ENCODE assay signal across 33 cellular contexts in genomic region chr11:34499719-34500505, GRCh38. TPM values are rescaled to one million over a fixed set of nuclear protein-coding genes. Genes with fewer than 3 reads are reported as not detected.
"Had no signal": no experiment of that assay in that cellular context is flagged by ENCODE, and none has a peak within 500 bp of the region (broad histone marks: within the 10 kb centered on the region; RNA-seq: fewer than 3 reads in every experiment).

No MANE protein-coding gene starts in this region.

- DNase-seq: activated B cell treated with CpG ODN at 0.5 μM for 24 hours; activated CD4-positive, alpha-beta memory T cell treated with anti-CD3 and anti-CD28 coated beads for 36 hours; activated CD4-positive, alpha-beta T cell treated with anti-CD3 and anti-CD28 coated beads for 4 hours; activated CD4-positive, alpha-beta T cell treated with anti-CD3 and anti-CD28 coated beads, Interleukin-2, amount 50 U/mL, for 1 hour; activated CD4-positive, CD25-positive, alpha-beta regulatory T cell treated with anti-CD3 and anti-CD28 coated beads, Interleukin-2, amount 50 U/mL, for 72 hours; activated CD8-positive, alpha-beta memory T cell treated with anti-CD3 and anti-CD28 coated beads, Interleukin-2, amount 50 U/mL, for 4 hours; activated gamma-delta T cell treated with Interleukin-2 at 50 U/mL for 16 hours; activated naive CD4-positive, alpha-beta T cell treated with anti-CD3 and anti-CD28 coated beads for 36 hours; activated T-cell treated with anti-CD3 and anti-CD28 coated beads for 4 hours; activated T-cell treated with anti-CD3 and anti-CD28 coated beads, Interleukin-2, amount 50 U/mL, for 4 hours; adrenal gland; body of pancreas; NCI-H1105; NCI-H1417 treated with DMSO at 0.1 percent for 48 hours; NCI-H187 treated with DMSO at 0.1 percent for 48 hours; NCI-H2081; NCI-H226; NCI-H524 treated with DMSO at 0.1 percent for 48 hours; NCI-H748 treated with DMSO at 0.1 percent for 48 hours; OCI-M1; SHP77; SJCRH30; SK-N-SH; T-cell; T-helper 17 cell had no signal

- H3K36me3 ChIP-seq: adrenal gland, breast epithelium, SJCRH30 had no signal

- H3K4me2 ChIP-seq: SK-N-SH had no signal

- H3K9ac ChIP-seq: SK-N-SH had no signal

- H3K27me3 ChIP-seq: adrenal gland, body of pancreas, breast epithelium had no signal

- H3K27ac ChIP-seq: adrenal gland, body of pancreas, SJCRH30, VCaP had no signal

- H3K9me3 ChIP-seq: adrenal gland, body of pancreas, breast epithelium, SJCRH30, SK-N-SH had no signal

- ATAC-seq: activated naive CD4-positive, alpha-beta T cell treated with anti-CD3 and anti-CD28 coated beads, Interleukin-2, amount 50 U/mL, for 72 hours; activated T-cell treated with anti-CD3 and anti-CD28 coated beads, Interleukin-2, amount 50 U/mL, for 4 hours; body of pancreas; T-cell; T-helper 17 cell had no signal

- FAIRE-seq: astrocyte had no signal

- H3K4me3 ChIP-seq: adrenal gland, body of pancreas, breast epithelium, SJCRH30 had no signal

- H3K4me1 ChIP-seq: adrenal gland, SJCRH30 had no signal

RNA-seq across cellular contexts. Expression of gene ELF5, which starts 13.7 kb away (rescaled TPM):
- total RNA-seq: activated B cell treated with CpG ODN at 0.5 μM for 24 hours; activated CD4-positive, alpha-beta memory T cell treated with anti-CD3 and anti-CD28 coated beads for 36 hours; activated naive CD4-positive, alpha-beta T cell treated with anti-CD3 and anti-CD28 coated beads for 36 hours; activated naive CD4-positive, alpha-beta T cell treated with anti-CD3 and anti-CD28 coated beads, Interleukin-2, amount 50 U/mL, for 72 hours; activated T-cell treated with anti-CD3 and anti-CD28 coated beads, Interleukin-2, amount 50 U/mL, for 4 hours; activated T-helper 1 cell treated with anti-CD3 and anti-CD28 coated beads, Interleukin-12 subunit alpha, Interleukin-12 subunit beta, Interleukin-2, Interleukin-4 antibody, amounts not matched to agents 30 ng/mL and 10 ng/mL and 1 ng/mL, durations not matched to agents 14 hours and 24 hours and 36 hours; adrenal gland; astrocyte; body of pancreas; cardiac septum; MCF 10A; NCI-H460; SJCRH30; T-cell; T-helper 17 cell had no signal
- polyA plus RNA-seq: SK-N-SH had no signal
